Comparison of ENCODE assay signal across 8 cellular contexts in genomic region chr6:88165877-88166492, GRCh38. TPM values are rescaled to one million over a fixed set of nuclear protein-coding genes. Genes with fewer than 3 reads are reported as not detected.
DNase-seq lines count a peak whose midpoint lies in the region; ATAC-seq and TF ChIP-seq lines count a peak whose summit lies in the region.

Gene CNR1 (minus strand): TSS chr6:88166347. CDS start chr6:88145274, 21,073 bp downstream.

- no peak for DNase-seq in AG04450 (ENCODE audit: low read depth, low spot score)
- no peak for DNase-seq in GM13977 (ENCODE audit: low spot score)
- peak; percentile 52 for DNase-seq in NCI-H2171 (lab: John Stamatoyannopoulos, UW)
- DNase-seq in activated naive CD8-positive, alpha-beta T cell treated with anti-CD3 and anti-CD28 coated beads, Interleukin-2, amount 10 ng/mL, durations not matched to agents 7 days and 5 days: peak; percentile 37
- DNase-seq in right cardiac atrium: peak; percentile 74 to 82 (median 81)
- DNase-seq in retinal pigment epithelial cell (ENCODE audit: low read depth): no peak
- no peak for DNase-seq in DMS114 treated with DMSO at 0.1 percent for 48 hours (lab: John Stamatoyannopoulos, UW; ENCODE audit: unreplicated experiment)

- peak within 1 kb of the TSS; percentile 78 for H3K4me3 Mint-ChIP-seq in activated naive CD8-positive, alpha-beta T cell treated with anti-CD3 and anti-CD28 coated beads, Interleukin-2, amount 10 ng/mL, durations not matched to agents 7 days and 5 days

- POLR2A ChIA-PET in AG04450 (lab: Yijun Ruan, JAX): no interaction called here
- POLR2A ChIA-PET in activated naive CD8-positive, alpha-beta T cell treated with anti-CD3 and anti-CD28 coated beads, Interleukin-2, amount 10 ng/mL, durations not matched to agents 7 days and 5 days (lab: Charles Lee): no interaction called here

- no peaks in the 10 kb centered on the region for H3K36me3 Mint-ChIP-seq in activated naive CD8-positive, alpha-beta T cell treated with anti-CD3 and anti-CD28 coated beads, Interleukin-2, amount 10 ng/mL, durations not matched to agents 7 days and 5 days

- no peak within 1 kb of the TSS for H3K27ac ChIP-seq in AG04450 (ENCODE audit: low read depth, low read length)
- no peak within 1 kb of the TSS for H3K27ac ChIP-seq in right cardiac atrium (ENCODE audit: low read length)

- ATAC-seq in HG02852 (IDR thresholded peaks at IDR 0.05; ENCODE audit: unreplicated experiment): peak; percentile 54
- ATAC-seq in activated naive CD8-positive, alpha-beta T cell treated with anti-CD3 and anti-CD28 coated beads, Interleukin-2, amount 10 ng/mL, durations not matched to agents 7 days and 5 days (ENCODE audit: low read depth): peak; percentile 55
- ATAC-seq in right cardiac atrium: peak; percentile 93 to 97

- peaks cover 9% of the 10 kb centered on the region for H3K4me1 Mint-ChIP-seq in activated naive CD8-positive, alpha-beta T cell treated with anti-CD3 and anti-CD28 coated beads, Interleukin-2, amount 10 ng/mL, durations not matched to agents 7 days and 5 days

- no peak within 1 kb of the TSS for H3K27ac Mint-ChIP-seq in activated naive CD8-positive, alpha-beta T cell treated with anti-CD3 and anti-CD28 coated beads, Interleukin-2, amount 10 ng/mL, durations not matched to agents 7 days and 5 days

- H3K27me3 Mint-ChIP-seq in activated naive CD8-positive, alpha-beta T cell treated with anti-CD3 and anti-CD28 coated beads, Interleukin-2, amount 10 ng/mL, durations not matched to agents 7 days and 5 days: peaks cover 78% of the 10 kb centered on the region

- H3K27me3 ChIP-seq in AG04450 (ENCODE audit: control insufficient read depth, insufficient read depth, low read length) (peaks cover 44% of the 10 kb centered on the region), right cardiac atrium (ENCODE audit: control insufficient read depth, insufficient read depth) (no peaks in the 10 kb centered on the region)

- in situ Hi-C loops in GM13977 (cut with MboI; ENCODE audit: low pct_unique_long_range_greater_than_20kb, low sequenced_read_pairs, unreplicated experiment): loop anchor here (10.0 kb wide), 1 partner anchor 241 kb away; no protein-coding TSS in a partner anchor

- under 1% methylated on average over 76 of the region's 76 CpGs for WGBS in right cardiac atrium

- H3K4me3 ChIP-seq in AG04450 (ENCODE audit: low read depth, low read length) (peak within 1 kb of the TSS; percentile 34), right cardiac atrium (ENCODE audit: low read length) (peak within 1 kb of the TSS; percentile 62), retinal pigment epithelial cell (ENCODE audit: low read length) (peak within 1 kb of the TSS; percentile 58)

- CTCF ChIA-PET in AG04450 (lab: Charles Lee): interaction anchor here (1.4 kb wide), 1 partner anchor 615 kb away, joined by 4 read pairs; no protein-coding TSS in a partner anchor

- TF ChIP-seq CTCF in AG04450 (IDR thresholded peaks at IDR 0.05; ENCODE audit: low read depth, low read length) (no peak), GM13977 (IDR thresholded peaks at IDR 0.05; ENCODE audit: extremely low read depth, insufficient read depth, missing control alignments) (peak; percentile 67), retinal pigment epithelial cell (conservative IDR thresholded peaks at IDR 0.05; ENCODE audit: low read depth, low read length) (no peak)

- no peaks in the 10 kb centered on the region for H3K9me3 Mint-ChIP-seq in activated naive CD8-positive, alpha-beta T cell treated with anti-CD3 and anti-CD28 coated beads, Interleukin-2, amount 10 ng/mL, durations not matched to agents 7 days and 5 days

- intact Hi-C loops in right cardiac atrium (cut with DNase I): no loop called here

- peaks cover 2% of the 10 kb centered on the region for H3K4me1 ChIP-seq in right cardiac atrium (ENCODE audit: control insufficient read depth, insufficient read depth, low read length)

- H3K9me3 ChIP-seq in AG04450 (ENCODE audit: control insufficient read depth, insufficient read depth, low read length): no peaks in the 10 kb centered on the region; the same call in 1 of the 2 replicates
- H3K9me3 ChIP-seq in right cardiac atrium (ENCODE audit: control insufficient read depth, low read length): no peaks in the 10 kb centered on the region

RNA-seq across cellular contexts. Expression of gene CNR1, which starts in this region (rescaled TPM):
- polyA plus RNA-seq in AG04450 (2011; rRNA removed) (not detected in 2 replicates), right cardiac atrium (0.41 TPM)
- not detected in 2 replicates for polyA minus RNA-seq in AG04450 (2011; rRNA and poly(A)+ RNA removed)
- total RNA-seq in activated naive CD8-positive, alpha-beta T cell treated with anti-CD3 and anti-CD28 coated beads, Interleukin-2, amount 10 ng/mL, durations not matched to agents 7 days and 5 days: not detected
- 1 to 10 TPM in 1 of 4 donors, under 1 TPM in 3; 0.40 to 1.1 (median 0.64) TPM for total RNA-seq in right cardiac atrium

Comparison
In these comparisons a context has a peak if more than half of its experiments do, and no peak if none do; other contexts are left out.
1. Peak in DNase-seq and ATAC-seq in activated naive CD8-positive, alpha-beta T cell treated with anti-CD3 and anti-CD28 coated beads, Interleukin-2, amount 10 ng/mL, durations not matched to agents 7 days and 5 days; RNA of the gene not detected or under 1 TPM.
2. DNase-seq: peak in NCI-H2171 (single experiment) and right cardiac atrium (3 of 3); none in AG04450 (single experiment), GM13977 (single experiment), retinal pigment epithelial cell (single experiment) and DMS114 treated with DMSO at 0.1 percent for 48 hours (single experiment).
3. Peak in every context shown above with its lines, with median percentiles within 50 percentile points of each other: H3K4me3 ChIP-seq and ATAC-seq.